ENCODE assay signal across 12 cellular contexts in the genomic region with DNA sequence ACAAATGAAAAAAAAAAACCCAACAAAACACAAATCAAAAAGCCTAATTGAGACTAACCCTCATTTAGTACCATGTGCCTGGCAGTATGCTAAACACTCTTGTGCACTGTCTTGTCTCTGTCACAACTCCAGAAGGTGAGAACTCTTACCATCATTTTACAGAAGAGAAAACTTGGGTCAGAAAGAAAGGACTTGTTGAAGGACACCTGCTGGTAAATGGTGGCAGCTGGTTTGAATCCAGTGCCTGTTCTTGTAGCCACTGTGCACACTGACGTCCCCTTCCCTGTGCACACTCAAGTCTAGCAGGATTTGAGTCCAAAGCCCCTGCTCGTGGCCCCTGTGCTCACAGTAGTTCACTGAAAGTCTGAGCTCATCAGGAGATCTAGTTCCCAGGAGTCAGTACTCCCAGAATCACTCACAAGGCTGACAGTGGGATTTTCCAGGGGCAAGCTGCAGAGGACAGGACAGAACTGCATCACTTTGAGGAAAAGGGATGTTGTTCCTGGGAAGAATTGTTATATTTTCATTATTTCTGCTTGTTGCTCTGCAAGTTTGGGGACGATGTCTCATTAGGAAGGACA.
DNase-seq lines count a peak whose midpoint lies in the region; ATAC-seq and TF ChIP-seq lines count a peak whose summit lies in the region.
"Had no signal": no experiment of that assay in that cellular context is flagged by ENCODE, and none has a peak within 500 bp of the region (broad histone marks: within the 10 kb centered on the region; RNA-seq: fewer than 3 reads in every experiment).

No MANE protein-coding gene starts in this region.

- H3K36me3 Mint-ChIP-seq in activated T-cell treated with anti-CD3 and anti-CD28 coated beads, Interleukin-2, amount 50 U/mL, for 24 hours (ENCODE audit: low read depth) = no peaks in the 10 kb centered on the region

- H3K4me2 ChIP-seq in MM.1S (ENCODE audit: low read depth, low read length) = no peak overlapping the region

- H3K27ac ChIP-seq in MM.1S (ENCODE audit: low read length) = no peak overlapping the region

- TF ChIP-seq CTCF in MM.1S (IDR thresholded peaks at IDR 0.05; ENCODE audit: low read length) (peak; percentile 38), retinal pigment epithelial cell (conservative IDR thresholded peaks at IDR 0.05; ENCODE audit: low read depth, low read length) (peak; percentile 2)

- H3F3A ChIP-seq in MM.1S (ENCODE audit: insufficient read depth, low read length) = no peaks in the 10 kb centered on the region

- no peaks in the 10 kb centered on the region for H3K9me3 ChIP-seq in MM.1S (replicated peaks; ENCODE audit: insufficient read depth, low read length)

- no peak overlapping the region for H3K9ac ChIP-seq in MM.1S (ENCODE audit: low read length)

- peaks cover 3% of the 10 kb centered on the region; the same call in 1 of the 2 replicates for H3K4me1 ChIP-seq in MM.1S (ENCODE audit: low read length)

- H3K27me3 Mint-ChIP-seq in activated T-cell treated with anti-CD3 and anti-CD28 coated beads, Interleukin-2, amount 50 U/mL, for 24 hours = no peaks in the 10 kb centered on the region

- no peaks in the 10 kb centered on the region for H3K27me3 ChIP-seq in MM.1S (replicated peaks; ENCODE audit: insufficient read depth, low read length)

- ATAC-seq in GM21515 (IDR thresholded peaks at IDR 0.05; ENCODE audit: unreplicated experiment) (peak; percentile 40), HG02642 (IDR thresholded peaks at IDR 0.05; ENCODE audit: poor library complexity, unreplicated experiment) (no peak)

- no peaks in the 10 kb centered on the region for H3K9me2 ChIP-seq in MM.1S (replicated peaks; ENCODE audit: insufficient read depth, low read length)

- H3K9me3 Mint-ChIP-seq in activated T-cell treated with anti-CD3 and anti-CD28 coated beads, Interleukin-2, amount 50 U/mL, for 24 hours = no peaks in the 10 kb centered on the region

- H4K20me1 ChIP-seq in MM.1S (ENCODE audit: insufficient read depth, low read length) = no peaks in the 10 kb centered on the region

- peak overlapping the region; percentile 46 for H3K27ac Mint-ChIP-seq in activated T-cell treated with anti-CD3 and anti-CD28 coated beads, Interleukin-2, amount 50 U/mL, for 24 hours

- H3K36me3 ChIP-seq in MM.1S (replicated peaks; ENCODE audit: insufficient read depth, low read length) = no peaks in the 10 kb centered on the region

- H3K79me2 ChIP-seq in MM.1S (ENCODE audit: low read length) = no peaks in the 10 kb centered on the region

- no peak overlapping the region for H3K4me3 ChIP-seq in MM.1S (ENCODE audit: low read length)
- no peak overlapping the region for H3K4me3 ChIP-seq in retinal pigment epithelial cell (ENCODE audit: low read length)

- peaks cover 50% of the 10 kb centered on the region for H3K4me1 Mint-ChIP-seq in activated T-cell treated with anti-CD3 and anti-CD28 coated beads, Interleukin-2, amount 50 U/mL, for 24 hours (ENCODE audit: low read depth)

- H2AFZ ChIP-seq in MM.1S (ENCODE audit: low read length) = no peak overlapping the region

- DNase-seq in activated T-cell treated with anti-CD3 and anti-CD28 coated beads, Interleukin-2, amount 50 U/mL, for 24 hours = no peak
- no peak for DNase-seq in activated T-cell treated with anti-CD3 and anti-CD28 coated beads, Interleukin-2, amount 50 U/mL, for 48 hours
- DNase-seq in MM.1S (peak; percentile 44), retinal pigment epithelial cell (ENCODE audit: low read depth) (no peak), SW 1271 (lab: John Stamatoyannopoulos, UW) (no peak)
- no peak for DNase-seq in activated CD4-positive, CD25-positive, alpha-beta regulatory T cell (lab: John Stamatoyannopoulos, UW)
- DNase-seq: anterior cingulate cortex; H7; NCI-H2171 treated with DMSO at 0.1 percent for 48 hours; stimulated activated CD8-positive, alpha-beta memory T cell treated with anti-CD3 and anti-CD28 coated beads, Interleukin-4, amount 100 ng/mL, for 48 hours had no signal

- no peak overlapping the region for H3K4me3 Mint-ChIP-seq in activated T-cell treated with anti-CD3 and anti-CD28 coated beads, Interleukin-2, amount 50 U/mL, for 24 hours
